In genomic region chr5:78699565-78700143, GRCh38 we compare ENCODE assay signal across 9 cellular contexts. TPM values are rescaled to one million over a fixed set of nuclear protein-coding genes. Genes with fewer than 3 reads are reported as not detected.
A peak's percentile ranks its signal among the peaks of the same experiment; 100 is the strongest.
DNase-seq lines count a peak whose midpoint lies in the region; ATAC-seq, FAIRE-seq and TF ChIP-seq lines count a peak whose summit lies in the region.
"Had no signal": no experiment of that assay in that cellular context is flagged by ENCODE, and none has a peak within 500 bp of the region (broad histone marks: within the 10 kb centered on the region; RNA-seq: fewer than 3 reads in every experiment).

No MANE protein-coding gene starts in this region.

- FAIRE-seq in endothelial cell of umbilical vein (lab: Jason Lieb, UNC) (peak; percentile 80), pancreas (lab: Jason Lieb, UNC) (no peak)

- H3K79me2 ChIP-seq in endothelial cell of umbilical vein (ENCODE audit: control insufficient read depth, insufficient read depth, low read length): no peaks in the 10 kb centered on the region

- no peaks in the 10 kb centered on the region for H3K27me3 Mint-ChIP-seq in Calu3 (ENCODE audit: unreplicated experiment)

- no peak for TF ChIP-seq POLR2A in endothelial cell of umbilical vein (IDR thresholded peaks at IDR 0.05; ENCODE audit: low read depth, low read length)

- H3K4me3 ChIP-seq in endothelial cell of umbilical vein (replicated peaks in 1 of 3; ENCODE audit: insufficient read depth in 1 of 3, low read depth in 1 of 3, low read length in 3 of 3): no peak overlapping the region
- no peak overlapping the region for H3K4me3 ChIP-seq in pancreas

- H2AFZ ChIP-seq in endothelial cell of umbilical vein (ENCODE audit: low read depth, low read length): peak overlapping the region; percentile 80

- 77 to 87% methylated on average over 6 of the region's 6 CpGs for WGBS in pancreas, 2 donors

- H3K9me3 ChIP-seq in endothelial cell of umbilical vein (replicated peaks; ENCODE audit: control insufficient read depth, insufficient read depth, low read length) (no peaks in the 10 kb centered on the region), pancreas (no peaks in the 10 kb centered on the region)

- intact Hi-C loops in Calu3 (cut with micrococcal nuclease; ENCODE audit: unreplicated experiment): no loop called here
- intact Hi-C loops in endothelial cell of umbilical vein (cut with micrococcal nuclease): no loop called here
- intact Hi-C loops in pancreas (cut with DNase I): no loop called here

- H3K36me3 ChIP-seq in endothelial cell of umbilical vein (ENCODE audit: control insufficient read depth in 2 of 2, extremely low read depth in 1 of 2, insufficient read depth in 2 of 2, low read length in 2 of 2) (no peaks in the 10 kb centered on the region), pancreas (no peaks in the 10 kb centered on the region)

- peak overlapping the region; percentile 98 for H3K27ac Mint-ChIP-seq in Calu3 (ENCODE audit: unreplicated experiment)

- POLR2A ChIA-PET in endothelial cell of umbilical vein (lab: Charles Lee): no interaction called here

- H3K27me3 ChIP-seq in endothelial cell of umbilical vein (ENCODE audit: control insufficient read depth in 2 of 2, insufficient read depth in 2 of 2, low read length in 2 of 2) (no peaks in the 10 kb centered on the region), pancreas (no peaks in the 10 kb centered on the region)

- H3K9ac ChIP-seq in endothelial cell of umbilical vein (replicated peaks; ENCODE audit: extremely low read depth, insufficient read depth, low read length): no peak overlapping the region

- CTCF ChIA-PET in Calu3 (lab: Charles Lee): interaction anchor here (0.7 to 2.4 kb wide), 7 partner anchors 9 to 162 kb away, joined by 3 to 10 read pairs (median 4); partner anchors contain the start of gene LHFPL2
- CTCF ChIA-PET in endothelial cell of umbilical vein (lab: Charles Lee): interaction anchor here (0.5 to 1.8 kb wide), 3 partner anchors 9 to 1101 kb away, joined by 3 to 6 read pairs (median 5); no protein-coding TSS in a partner anchor

- no peaks in the 10 kb centered on the region for H3K9me3 Mint-ChIP-seq in Calu3 (ENCODE audit: low read depth, unreplicated experiment)

- H3K27ac ChIP-seq in endothelial cell of umbilical vein (ENCODE audit: insufficient read depth, low read depth, low read length) (peak overlapping the region; percentile 32), pancreas (no peak overlapping the region)

- H3K4me1 Mint-ChIP-seq in Calu3 (ENCODE audit: low read depth, unreplicated experiment): peaks cover 56% of the 10 kb centered on the region

- peaks cover 20% of the 10 kb centered on the region for H3K36me3 Mint-ChIP-seq in Calu3 (ENCODE audit: insufficient read depth, unreplicated experiment)

- H3K4me1 ChIP-seq in endothelial cell of umbilical vein (ENCODE audit: control insufficient read depth, extremely low read depth, insufficient read depth, low read length) (peaks cover 18% of the 10 kb centered on the region), pancreas (peaks cover 0 to 6% (median 5%) of the 10 kb centered on the region in 3 donors)

- H3K9me1 ChIP-seq in endothelial cell of umbilical vein (replicated peaks; ENCODE audit: control insufficient read depth, extremely low read depth, insufficient read depth, low read length): no peaks in the 10 kb centered on the region

- dilution Hi-C loops in endothelial cell of umbilical vein (cut with MboI; ENCODE audit: extremely low pct_ligation_motif_present, low sequenced_read_pairs): no loop called here

- DNase-seq in Calu3 (peak; percentile 92), NOMO-1 treated with dmso at 0.1 percent for 144 hours (lab: John Stamatoyannopoulos, UW; ENCODE audit: unreplicated experiment) (peak; percentile 48), endothelial cell of umbilical vein (ENCODE audit: low read depth, low spot score) (peak; percentile 56), pancreas (no peak), NCI-H2029 (lab: John Stamatoyannopoulos, UW) (no peak)
- no peak for DNase-seq in activated naive CD4-positive, alpha-beta T cell treated with Interleukin-2 at 50 U/mL for 16 hours
- no peak for DNase-seq in activated effector memory CD4-positive, alpha-beta T cell treated with Interleukin-2 at 50 U/mL for 16 hours
- DNase-seq: activated gamma-delta T cell treated with Interleukin-2 at 50 U/mL for 16 hours had no signal

- TF ChIP-seq CTCF in Calu3 (IDR thresholded peaks at IDR 0.05; ENCODE audit: unreplicated experiment) (no peak), endothelial cell of umbilical vein (IDR thresholded peaks at IDR 0.05; ENCODE audit: extremely low read depth in 1 of 2, insufficient read depth in 1 of 2, low read depth in 1 of 2, low read length in 2 of 2) (no peak), pancreas (IDR thresholded peaks at IDR 0.05) (no peak)

- H4K20me1 ChIP-seq in endothelial cell of umbilical vein (replicated peaks; ENCODE audit: control insufficient read depth, extremely low read depth, insufficient read depth, low read length): no peaks in the 10 kb centered on the region

- no peak overlapping the region for H3K4me2 ChIP-seq in endothelial cell of umbilical vein (ENCODE audit: insufficient read depth, low read length)

- peak in 3 of 4 donors; percentile 40 to 57 (median 43) for ATAC-seq in pancreas
- no peak for ATAC-seq in GM21717 (IDR thresholded peaks at IDR 0.05; ENCODE audit: unreplicated experiment)

- H3K4me3 Mint-ChIP-seq in Calu3 (ENCODE audit: low read depth, unreplicated experiment): peak overlapping the region; percentile 50

- BruUV-seq in Calu3 (replicated peaks; lab: Mats Ljungman, UMichigan) (TSS peak; percentile 92), endothelial cell of umbilical vein (replicated peaks; lab: Mats Ljungman, UMichigan) (no TSS peak)

TF ChIP-seq in endothelial cell of umbilical vein, 7 proteins besides CTCF, POLR2A, EP300 and RAD21:
- TF ChIP-seq MAX (IDR thresholded peaks at IDR 0.05; ENCODE audit: insufficient read depth, insufficient read length) (no peak), POLR2AphosphoS5 (IDR thresholded peaks at IDR 0.05; ENCODE audit: insufficient read depth, low read depth, low read length) (no peak), MYC (IDR thresholded peaks at IDR 0.05; ENCODE audit: low read depth, low read length) (no peak), EZH2 (IDR thresholded peaks at IDR 0.05; ENCODE audit: borderline replicate concordance, low read depth, low read length, severe bottlenecking) (no peak), FOS (IDR thresholded peaks at IDR 0.05; ENCODE audit: borderline replicate concordance, insufficient read depth, low read length) (peak; percentile 88), JUN (IDR thresholded peaks at IDR 0.05; ENCODE audit: borderline replicate concordance, insufficient read depth, insufficient read length, low read depth) (peak; percentile 52), GATA2 (IDR thresholded peaks at IDR 0.05; ENCODE audit: insufficient read depth, insufficient read length, low read depth, low read length) (peak; percentile 11)

RNA-seq across cellular contexts. Expression of gene LHFPL2, which starts 51.1 kb away (rescaled TPM):
- total RNA-seq in Calu3 (2022): 30.9 and 43.6 TPM in 2 replicates
- 26.8 and 36.3 TPM in 2 replicates for total RNA-seq in endothelial cell of umbilical vein
- 9.3 and 9.6 TPM in 2 replicates for polyA plus RNA-seq in endothelial cell of umbilical vein
- 8.1 and 9.5 TPM in 2 replicates for polyA plus RNA-seq in endothelial cell of umbilical vein (2011; cell fraction: cytosol; rRNA removed)
- 19.9 and 20.5 TPM in 2 replicates for polyA plus RNA-seq in endothelial cell of umbilical vein (2011; cell fraction: nucleus; rRNA removed)
- polyA plus RNA-seq in endothelial cell of umbilical vein (2012): 34.9 and 35.2 TPM in 2 replicates
- polyA minus RNA-seq in endothelial cell of umbilical vein: 29.7 and 34.7 TPM in 2 replicates
- polyA minus RNA-seq in endothelial cell of umbilical vein (2011; cell fraction: cytosol; rRNA and poly(A)+ RNA removed): 2.4 TPM
- polyA minus RNA-seq in endothelial cell of umbilical vein (2011; cell fraction: nucleus; rRNA and poly(A)+ RNA removed): 46.8 and 57.6 TPM in 2 replicates
- 10 to 100 TPM; 10.7 to 28.4 (median 15.3) TPM for total RNA-seq in pancreas
- 1 to 10 TPM; 4.0 to 5.0 TPM for polyA plus RNA-seq in pancreas

Comparison
In these comparisons a context has a peak if more than half of its experiments do, and no peak if none do; other contexts are left out.
1. DNase-seq: peak in Calu3 (single experiment), NOMO-1 treated with dmso at 0.1 percent for 144 hours (single experiment) and endothelial cell of umbilical vein (single experiment); none in pancreas (0 of 6), activated naive CD4-positive, alpha-beta T cell treated with Interleukin-2 at 50 U/mL for 16 hours (single experiment), NCI-H2029 (single experiment) and activated effector memory CD4-positive, alpha-beta T cell treated with Interleukin-2 at 50 U/mL for 16 hours (single experiment).